1 cellular context compared by ENCODE assay signal in genomic region chr15:60649845-60650548, GRCh38.
TF ChIP-seq lines count a peak whose summit lies in the region.

No MANE protein-coding gene starts in this region.

TF ChIP-seq in HepG2, 621 proteins besides CTCF, POLR2A, EP300 and RAD21 (continued from another document):
- TF ChIP-seq BCLAF1 (IDR thresholded peaks at IDR 0.05) = no peak
- TF ChIP-seq CREB1 (IDR thresholded peaks at IDR 0.05) = no peak
- 0 out of 2 replicates have a peak, but pooled peaks have one; percentile 18 for TF ChIP-seq CREB1 (CRISPR knock-in tag; IDR thresholded peaks at IDR 0.05)
- no peak for TF ChIP-seq ZNF260 (CRISPR knock-in tag; IDR thresholded peaks at IDR 0.05; ENCODE audit: borderline replicate concordance, low read depth)
- TF ChIP-seq PAXIP1 (CRISPR knock-in tag; conservative IDR thresholded peaks at IDR 0.05) = 0 out of 2 replicates have a peak, but pooled peaks have one; percentile 20
- TF ChIP-seq ZNF362 (CRISPR knock-in tag; IDR thresholded peaks at IDR 0.05; ENCODE audit: borderline replicate concordance) = peak; percentile 35; the same call in 1 of the 2 replicates
- no peak for TF ChIP-seq MLX (CRISPR knock-in tag; IDR thresholded peaks at IDR 0.05)
- TF ChIP-seq TFE3 (CRISPR knock-in tag; IDR thresholded peaks at IDR 0.05) = no peak
- peak; percentile 86 for TF ChIP-seq ZNF281 (CRISPR knock-in tag; IDR thresholded peaks at IDR 0.05; ENCODE audit: borderline replicate concordance)
- peak; percentile 42; the same call in 1 of the 2 replicates for TF ChIP-seq NFE2L2 (IDR thresholded peaks at IDR 0.05; ENCODE audit: low read length)
- peak; percentile 10; the same call in 1 of the 2 replicates for TF ChIP-seq SAP130 (CRISPR knock-in tag; IDR thresholded peaks at IDR 0.05; ENCODE audit: low read depth)
- TF ChIP-seq ZBTB43 (CRISPR knock-in tag; conservative IDR thresholded peaks at IDR 0.05) = 0 out of 2 replicates have a peak, but pooled peaks have one; percentile 40
- TF ChIP-seq SOX5 (CRISPR knock-in tag; IDR thresholded peaks at IDR 0.05; ENCODE audit: borderline replicate concordance) = peak; percentile 20; the same call in 1 of the 2 replicates
- TF ChIP-seq ZNF841 (CRISPR knock-in tag; IDR thresholded peaks at IDR 0.05; ENCODE audit: borderline replicate concordance) = no peak
- TF ChIP-seq STAG1 (CRISPR knock-in tag; IDR thresholded peaks at IDR 0.05) = peak; percentile 60
- 0 out of 2 replicates have a peak, but pooled peaks have one; percentile 18 for TF ChIP-seq TARDBP (CRISPR knock-in tag; IDR thresholded peaks at IDR 0.05)
- TF ChIP-seq GMEB1 (CRISPR knock-in tag; IDR thresholded peaks at IDR 0.05; ENCODE audit: borderline replicate concordance) = no peak
- no peak for TF ChIP-seq NFKB2 (CRISPR knock-in tag; IDR thresholded peaks at IDR 0.05; ENCODE audit: borderline replicate concordance)
- TF ChIP-seq ARID5B (CRISPR knock-in tag; IDR thresholded peaks at IDR 0.05) = peak; percentile 39
